Comparison of ENCODE assay signal across 19 cellular contexts in the genomic region with DNA sequence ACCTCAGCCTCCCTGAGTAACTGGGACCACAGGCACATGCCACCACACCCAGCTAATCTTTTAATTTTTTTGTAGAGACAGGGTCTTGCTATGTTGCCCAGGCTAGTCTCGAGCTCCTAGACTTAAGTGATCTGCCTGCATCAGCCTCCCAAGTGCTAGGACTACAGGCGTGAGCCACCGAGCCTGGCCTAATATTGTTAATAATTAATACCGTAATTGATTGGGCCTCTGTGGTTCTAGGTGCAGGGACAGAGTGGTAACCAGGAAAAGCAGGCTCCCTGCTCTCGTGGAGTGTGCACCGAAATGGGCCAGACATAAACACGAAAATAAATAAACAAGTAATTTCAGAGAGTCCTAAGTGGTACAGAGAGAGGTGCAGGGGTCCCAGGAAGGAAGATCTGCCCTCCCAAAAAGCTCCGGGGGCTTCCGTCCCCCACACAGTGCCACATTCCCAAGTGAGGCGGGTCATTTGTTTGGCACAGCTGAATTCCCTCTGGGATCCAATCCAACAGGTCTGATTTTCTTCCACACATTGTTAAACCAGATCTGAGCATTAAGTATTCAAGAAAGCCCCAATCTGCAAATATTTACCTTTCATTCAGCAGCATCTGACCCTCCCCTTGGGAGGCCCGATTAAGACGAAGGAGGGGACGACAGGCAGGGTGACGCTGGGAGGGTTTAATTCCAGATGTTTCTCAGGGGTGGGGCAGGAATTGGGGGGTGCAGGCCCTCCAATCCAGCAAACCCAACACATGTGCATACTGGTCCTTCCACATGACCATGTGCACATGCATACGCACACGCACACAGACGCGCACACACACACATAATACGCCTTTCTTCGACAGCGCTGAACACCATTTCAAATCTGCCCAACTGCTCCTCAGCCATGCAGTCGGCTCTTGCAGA.
DNase-seq lines count a peak whose midpoint lies in the region; ATAC-seq and TF ChIP-seq lines count a peak whose summit lies in the region.
"Had no signal": no experiment of that assay in that cellular context is flagged by ENCODE, and none has a peak within 500 bp of the region (broad histone marks: within the 10 kb centered on the region; RNA-seq: fewer than 3 reads in every experiment).

No MANE protein-coding gene starts in this region.

- WGBS in prostate gland: 35% methylated on average over 22 of the region's 22 CpGs

- H3K9me3 Mint-ChIP-seq in chondrocyte (ENCODE audit: low read depth) (no peaks in the 10 kb centered on the region), natural killer cell (peaks cover 0 to under 1% of the 10 kb centered on the region in 2 donors)
- H3K9me3 Mint-ChIP-seq: CD4-positive, alpha-beta T cell; HFFc6; memory B cell; type B pancreatic cell had no signal

- peaks cover 4% of the 10 kb centered on the region for H3K4me1 ChIP-seq in prostate gland (replicated peaks)
- H3K4me1 ChIP-seq: body of pancreas, Peyer's patch had no signal

- H3K27ac ChIP-seq in prostate gland: no peak overlapping the region
- H3K27ac ChIP-seq: 22Rv1, body of pancreas, Peyer's patch had no signal

- H3K36me3 Mint-ChIP-seq in chondrocyte (ENCODE audit: low read depth): peaks cover under 1% of the 10 kb centered on the region
- H3K36me3 Mint-ChIP-seq in natural killer cell: no peaks in the 10 kb centered on the region
- H3K36me3 Mint-ChIP-seq: IgD-negative memory B cell, memory B cell, naive B cell, type B pancreatic cell had no signal

- intact Hi-C loops in prostate gland (cut with DNase I): no loop called here
- intact Hi-C loops in natural killer cell (cut with micrococcal nuclease): no loop called here

- H3K27me3 ChIP-seq in prostate gland (replicated peaks; ENCODE audit: insufficient read depth): no peaks in the 10 kb centered on the region
- H3K27me3 ChIP-seq: Peyer's patch had no signal

- TF ChIP-seq CTCF in chondrocyte (IDR thresholded peaks at IDR 0.05): no peak
- TF ChIP-seq CTCF in prostate gland (IDR thresholded peaks at IDR 0.05): no peak
- no peak for TF ChIP-seq CTCF in natural killer cell (IDR thresholded peaks at IDR 0.05)

- H3K27ac Mint-ChIP-seq in chondrocyte (ENCODE audit: unreplicated experiment): no peak overlapping the region
- H3K27ac Mint-ChIP-seq in natural killer cell: no peak overlapping the region
- H3K27ac Mint-ChIP-seq: activated CD4-positive, alpha-beta T cell treated with anti-CD3 and anti-CD28 coated beads for 36 hours; CD4-positive, alpha-beta T cell; HFFc6; IgD-negative memory B cell; memory B cell; naive B cell; type B pancreatic cell had no signal

- H3K27me3 Mint-ChIP-seq in chondrocyte (ENCODE audit: low read depth) (peaks cover 43% of the 10 kb centered on the region), natural killer cell (ENCODE audit: low read depth in 2 of 2) (peaks cover 5 to 12% of the 10 kb centered on the region in 2 donors)
- H3K27me3 Mint-ChIP-seq: activated CD4-positive, alpha-beta T cell treated with anti-CD3 and anti-CD28 coated beads for 36 hours had no signal

- no peaks in the 10 kb centered on the region for H3K9me3 ChIP-seq in prostate gland
- H3K9me3 ChIP-seq: body of pancreas, Peyer's patch had no signal

- no peak overlapping the region for H3K4me3 ChIP-seq in prostate gland
- H3K4me3 ChIP-seq: body of pancreas, Peyer's patch had no signal

- no peaks in the 10 kb centered on the region for H3K36me3 ChIP-seq in prostate gland
- H3K36me3 ChIP-seq: Peyer's patch had no signal

- H3K4me1 Mint-ChIP-seq in chondrocyte (ENCODE audit: low read depth): no peaks in the 10 kb centered on the region
- H3K4me1 Mint-ChIP-seq in natural killer cell: no peaks in the 10 kb centered on the region
- H3K4me1 Mint-ChIP-seq: activated CD4-positive, alpha-beta T cell treated with anti-CD3 and anti-CD28 coated beads for 36 hours; IgD-negative memory B cell; naive B cell had no signal

- no peak for ATAC-seq in natural killer cell
- ATAC-seq in GM19463 (IDR thresholded peaks at IDR 0.05; ENCODE audit: unreplicated experiment): no peak
- ATAC-seq: activated CD4-positive, alpha-beta T cell treated with anti-CD3 and anti-CD28 coated beads for 36 hours; body of pancreas had no signal

- peak; percentile 9 for DNase-seq in NCI-H1092 treated with DMSO at 0.1 percent for 48 hours (lab: John Stamatoyannopoulos, UW)
- no peak for DNase-seq in NCI-H1092 (lab: John Stamatoyannopoulos, UW)
- DNase-seq in HT-29 (ENCODE audit: low spot score): peak; percentile 15
- peak; percentile 4 for DNase-seq in chondrocyte (ENCODE audit: low spot score)
- peak; percentile 8 for DNase-seq in prostate gland (ENCODE audit: low spot score)
- DNase-seq in natural killer cell: no peak
- DNase-seq in NCI-H82 (lab: John Stamatoyannopoulos, UW): no peak
- DNase-seq: activated CD4-positive, alpha-beta T cell treated with anti-CD3 and anti-CD28 coated beads for 36 hours; body of pancreas; CD4-positive, alpha-beta T cell; HFFc6; naive B cell; NCI-H446 had no signal

- TF ChIP-seq POLR2A in prostate gland (IDR thresholded peaks at IDR 0.05): no peak

- H3K4me3 Mint-ChIP-seq in chondrocyte (ENCODE audit: unreplicated experiment): no peak overlapping the region
- no peak overlapping the region for H3K4me3 Mint-ChIP-seq in natural killer cell
- H3K4me3 Mint-ChIP-seq: activated CD4-positive, alpha-beta T cell treated with anti-CD3 and anti-CD28 coated beads for 36 hours; CD4-positive, alpha-beta T cell; HFFc6; IgD-negative memory B cell; memory B cell; type B pancreatic cell had no signal

Comparison
In these comparisons a context has a peak if more than half of its experiments do, and no peak if none do; other contexts are left out.
1. DNase-seq: peak in NCI-H1092 treated with DMSO at 0.1 percent for 48 hours (single experiment), HT-29 (single experiment), chondrocyte (single experiment) and prostate gland (single experiment); none in NCI-H1092 (single experiment), natural killer cell (single experiment) and NCI-H82 (single experiment).